In genomic region chr12:47098099-47098498, GRCh38 we compare ENCODE assay signal across 15 cellular contexts.
"Had no signal": no experiment of that assay in that cellular context is flagged by ENCODE, and none has a peak within 500 bp of the region (broad histone marks: within the 10 kb centered on the region; RNA-seq: fewer than 3 reads in every experiment).

No MANE protein-coding gene starts in this region.

- H3K27me3 ChIP-seq: cardiac muscle cell, gastroesophageal sphincter had no signal

- H2AFZ ChIP-seq: parathyroid adenoma had no signal

- ATAC-seq: activated CD4-positive, CD25-positive, alpha-beta regulatory T cell treated with anti-CD3 and anti-CD28 coated beads, Interleukin-2, amount 50 U/mL, for 24 hours; gastroesophageal sphincter; naive thymus-derived CD4-positive, alpha-beta T cell; stimulated activated naive B cell treated with anti-CD40 and anti-IgM and Interleukin-4, amounts not matched to agents 10 μg/mL and 1 μg/mL and 100 μg/mL, for 72 hours; T-cell had no signal

- DNase-seq: activated naive CD4-positive, alpha-beta T cell treated with Interleukin-2 at 50 U/mL for 16 hours; activated T-cell treated with anti-CD3 and anti-CD28 coated beads for 4 hours; dorsolateral prefrontal cortex; endodermal cell; mucosa of descending colon; naive thymus-derived CD4-positive, alpha-beta T cell; stimulated activated CD4-positive, alpha-beta T cell treated with anti-CD3 and anti-CD28 coated beads, Interleukin-15, amount 100 ng/mL, for 24 hours; stimulated activated CD4-positive, alpha-beta T cell treated with anti-CD3 and anti-CD28 coated beads, Interleukin-4, amount 100 ng/mL, for 1 hour; stimulated activated naive B cell treated with anti-CD40 and anti-IgM and Interleukin-4, amounts not matched to agents 10 μg/mL and 1 μg/mL and 100 μg/mL, for 72 hours; T-cell; T-helper 9 cell had no signal

- H3K4me3 ChIP-seq: cardiac muscle cell, dorsolateral prefrontal cortex, gastroesophageal sphincter, mucosa of descending colon had no signal

- H3K4me1 ChIP-seq: parathyroid adenoma had no signal

- H3K9ac ChIP-seq: parathyroid adenoma had no signal

- H3K79me2 ChIP-seq: parathyroid adenoma had no signal

- H3K36me3 ChIP-seq: cardiac muscle cell, gastroesophageal sphincter had no signal

- H3K27ac ChIP-seq: cardiac muscle cell, dorsolateral prefrontal cortex, gastroesophageal sphincter, parathyroid adenoma had no signal

- H3K9me3 ChIP-seq: gastroesophageal sphincter, mucosa of descending colon had no signal
